ENCODE assay signal across 15 cellular contexts in the genomic region with DNA sequence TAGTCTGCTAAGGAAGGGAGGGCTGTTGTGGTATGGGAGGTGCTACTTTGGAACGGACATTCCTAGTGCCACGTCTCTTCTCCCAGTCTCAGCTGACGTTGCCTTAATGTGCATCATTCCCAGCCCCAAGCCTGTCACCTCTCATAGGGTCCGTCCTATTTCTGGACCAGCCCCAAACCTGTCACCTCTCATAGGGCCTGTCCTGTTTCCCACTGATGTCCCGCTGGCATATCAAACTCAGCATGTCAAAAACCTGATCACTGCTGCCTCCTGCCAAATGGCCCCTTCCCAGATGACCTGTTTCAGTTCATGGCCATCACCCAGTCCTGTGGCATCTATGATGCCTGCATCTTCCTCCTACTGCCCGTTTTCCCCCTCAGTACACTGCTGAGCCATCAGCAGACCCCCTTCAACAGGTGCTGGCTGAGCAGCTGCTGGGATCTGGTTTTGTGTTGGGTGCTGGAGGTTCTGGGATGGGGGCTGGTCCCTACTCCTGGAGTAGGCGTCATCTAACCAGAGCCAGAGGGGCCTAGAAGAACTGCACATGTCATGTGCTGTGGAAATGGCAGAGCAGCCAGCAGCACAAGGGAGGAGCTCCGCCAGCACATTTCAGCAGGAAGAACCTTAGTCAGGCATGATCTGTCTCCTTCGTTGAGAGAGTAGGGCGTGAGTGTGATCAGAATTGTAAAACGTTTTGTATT. TPM values are rescaled to one million over a fixed set of nuclear protein-coding genes. Genes with fewer than 3 reads are reported as not detected.
DNase-seq lines count a peak whose midpoint lies in the region; ATAC-seq and TF ChIP-seq lines count a peak whose summit lies in the region.
"Had no signal": no experiment of that assay in that cellular context is flagged by ENCODE, and none has a peak within 500 bp of the region (broad histone marks: within the 10 kb centered on the region; RNA-seq: fewer than 3 reads in every experiment).

No MANE protein-coding gene starts in this region.

- peaks cover 0 to 7% (median 0%) of the 10 kb centered on the region in 11 experiments; a peak in 4 of 22 replicates for H3K9me3 ChIP-seq in BLaER1 treated with 17β-estradiol and CSF1 and Interleukin-3, amounts not matched to agents 10 nM and 100 nM (replicated peaks in 1 of 11)
- H3K9me3 ChIP-seq in PC-3 (ENCODE audit: low read length) (no peaks in the 10 kb centered on the region), neural progenitor cell (ENCODE audit: low read depth) (no peaks in the 10 kb centered on the region)
- H3K9me3 ChIP-seq: lower lobe of right lung, vagina had no signal

- no peaks in the 10 kb centered on the region for H3K27me3 ChIP-seq in BLaER1 treated with 17β-estradiol and CSF1 and Interleukin-3, amounts not matched to agents 10 nM and 100 nM
- no peaks in the 10 kb centered on the region for H3K27me3 ChIP-seq in PC-3 (ENCODE audit: low read length)
- H3K27me3 ChIP-seq in neural progenitor cell = no peaks in the 10 kb centered on the region
- peaks cover 10% of the 10 kb centered on the region for H3K27me3 ChIP-seq in GM23338 (ENCODE audit: insufficient read depth)
- H3K27me3 ChIP-seq: vagina had no signal

- H3K27ac ChIP-seq in BLaER1 treated with 17β-estradiol and CSF1 and Interleukin-3, amounts not matched to agents 10 nM and 100 nM = no peak overlapping the region
- H3K27ac ChIP-seq in PC-3 (ENCODE audit: low read length) (no peak overlapping the region), neural progenitor cell (no peak overlapping the region), GM23338 (ENCODE audit: low read depth) (no peak overlapping the region)
- H3K27ac ChIP-seq: lower lobe of right lung, vagina had no signal

- H3K79me2 ChIP-seq in PC-3 (ENCODE audit: low read length) (peaks cover 82% of the 10 kb centered on the region), neural progenitor cell (ENCODE audit: low read depth) (peaks cover 53% of the 10 kb centered on the region), GM23338 (replicated peaks; ENCODE audit: insufficient read depth) (peaks cover 62% of the 10 kb centered on the region)

- H4K20me1 ChIP-seq in BLaER1 treated with 17β-estradiol and CSF1 and Interleukin-3, amounts not matched to agents 10 nM and 100 nM = peaks cover 0 to 55% (median 31%) of the 10 kb centered on the region in 11 experiments; a peak in 19 of 22 replicates
- H4K20me1 ChIP-seq in PC-3 (ENCODE audit: low read length) (no peaks in the 10 kb centered on the region; the same call in 1 of the 2 replicates), neural progenitor cell (ENCODE audit: low read depth) (peaks cover 39% of the 10 kb centered on the region), GM23338 (replicated peaks; ENCODE audit: insufficient read depth) (peaks cover 36% of the 10 kb centered on the region)

- H3K9me3 Mint-ChIP-seq in glutamatergic neuron (ENCODE audit: unreplicated experiment) (peaks cover 13% of the 10 kb centered on the region), neural progenitor cell (peaks cover 2% of the 10 kb centered on the region), GM23338 (no peaks in the 10 kb centered on the region)

- peaks cover 45 to 67% (median 51%) of the 10 kb centered on the region in 10 experiments for H3K4me1 ChIP-seq in BLaER1 treated with 17β-estradiol and CSF1 and Interleukin-3, amounts not matched to agents 10 nM and 100 nM
- H3K4me1 ChIP-seq in PC-3 (ENCODE audit: insufficient read depth, low read length) = peaks cover 39% of the 10 kb centered on the region
- H3K4me1 ChIP-seq in neural progenitor cell = peaks cover 19% of the 10 kb centered on the region
- peaks cover 13% of the 10 kb centered on the region for H3K4me1 ChIP-seq in GM23338 (ENCODE audit: insufficient read depth)

- H3K9me2 ChIP-seq in PC-3 (replicated peaks; ENCODE audit: low read length) (no peaks in the 10 kb centered on the region), GM23338 (ENCODE audit: insufficient read depth) (no peaks in the 10 kb centered on the region)

- H3K4me3 Mint-ChIP-seq in glutamatergic neuron (ENCODE audit: unreplicated experiment) (peak overlapping the region; percentile 80), neural progenitor cell (no peak overlapping the region), GM23338 (no peak overlapping the region)

- H3K27me3 Mint-ChIP-seq in glutamatergic neuron (ENCODE audit: unreplicated experiment) = peaks cover 18% of the 10 kb centered on the region
- H3K27me3 Mint-ChIP-seq in neural progenitor cell (ENCODE audit: insufficient read depth, low read depth) = peaks cover 4% of the 10 kb centered on the region
- H3K27me3 Mint-ChIP-seq in GM23338 (ENCODE audit: insufficient read depth, low read depth, poor library complexity) = peaks cover 4% of the 10 kb centered on the region

- POLR2A ChIA-PET in PC-3 (lab: Charles Lee; ENCODE audit: unreplicated experiment) = interaction anchor here (0.7 kb wide), 1 partner anchor 49 kb away, joined by 3 read pairs; a partner anchor contains a TSS

- CTCF ChIA-PET in PC-3 (lab: Charles Lee) = interaction anchor here (0.6 kb wide), 1 partner anchor 20 kb away, joined by 5 read pairs; no protein-coding TSS in a partner anchor

- no peaks in the 10 kb centered on the region for H3F3A ChIP-seq in PC-3 (ENCODE audit: low read length, unreplicated experiment)
- peaks cover 3% of the 10 kb centered on the region for H3F3A ChIP-seq in neural progenitor cell (ENCODE audit: low read depth)
- H3F3A ChIP-seq in GM23338 (replicated peaks; ENCODE audit: low read depth) = 0 out of 2 replicates have a peak, but pooled peaks cover 2% of the 10 kb centered on the region

- BruUV-seq in PC-3 (replicated peaks; lab: Mats Ljungman, UMichigan) = no TSS peak

- H3K4me2 ChIP-seq in BLaER1 treated with 17β-estradiol and CSF1 and Interleukin-3, amounts not matched to agents 10 nM and 100 nM = peak overlapping the region in 9 of 11 experiments; percentile 19 to 100 (median 26); a peak in 14 of 22 replicates
- 0 out of 2 replicates have a peak overlapping the region, but pooled peaks have one; percentile 11 for H3K4me2 ChIP-seq in PC-3 (ENCODE audit: low read length)
- no peak overlapping the region for H3K4me2 ChIP-seq in neural progenitor cell
- no peak overlapping the region; the same call in 1 of the 2 replicates for H3K4me2 ChIP-seq in GM23338

- H3K36me3 Mint-ChIP-seq in glutamatergic neuron (ENCODE audit: unreplicated experiment) (no peaks in the 10 kb centered on the region), neural progenitor cell (no peaks in the 10 kb centered on the region), GM23338 (ENCODE audit: low read depth) (no peaks in the 10 kb centered on the region)

- DNase-seq in PC-3 (no peak), glutamatergic neuron (no peak), neural progenitor cell (ENCODE audit: low spot score) (peak; percentile 33), NCI-H2081 treated with DMSO at 0.1 percent for 48 hours (lab: John Stamatoyannopoulos, UW) (no peak), GM23338 (ENCODE audit: low spot score) (no peak), NOMO-1 (lab: John Stamatoyannopoulos, UW; ENCODE audit: unreplicated experiment in 2 of 2) (no peak)
- no peak for DNase-seq in stimulated activated CD4-positive, alpha-beta T cell treated with anti-CD3 and anti-CD28 coated beads, Interleukin-1b, Interleukin-23, amount 100 ng/mL, for 48 hours
- DNase-seq: activated naive CD4-positive, alpha-beta T cell treated with Interleukin-2 at 50 U/mL for 16 hours; GF-D8; lower lobe of right lung; NCI-H69; SHP77 treated with DMSO at 0.1 percent for 48 hours had no signal

- H3K4me1 Mint-ChIP-seq in glutamatergic neuron (ENCODE audit: low read depth, unreplicated experiment) = peaks cover 53% of the 10 kb centered on the region
- H3K4me1 Mint-ChIP-seq in neural progenitor cell = peaks cover 27% of the 10 kb centered on the region
- H3K4me1 Mint-ChIP-seq in GM23338 = peaks cover 27% of the 10 kb centered on the region

- ATAC-seq in PC-3 (no peak), GM23338 (no peak)
- ATAC-seq: K562, lower lobe of right lung had no signal

- H3K9ac ChIP-seq in BLaER1 treated with 17β-estradiol and CSF1 and Interleukin-3, amounts not matched to agents 10 nM and 100 nM = no peak overlapping the region
- H3K9ac ChIP-seq in PC-3 (ENCODE audit: low read length) (no peak overlapping the region), neural progenitor cell (no peak overlapping the region)

- H2AFZ ChIP-seq in PC-3 (ENCODE audit: low read length) (no peak overlapping the region), neural progenitor cell (replicated peaks) (no peak overlapping the region), GM23338 (no peak overlapping the region)

- TF ChIP-seq CTCF in PC-3 (conservative IDR thresholded peaks at IDR 0.05; ENCODE audit: low read depth, low read length) (no peak), glutamatergic neuron (IDR thresholded peaks at IDR 0.05; ENCODE audit: partially characterized antibody, unreplicated experiment) (no peak), neural progenitor cell (IDR thresholded peaks at IDR 0.05) (no peak), GM23338 (conservative IDR thresholded peaks at IDR 0.05; ENCODE audit: low read depth in 2 of 2) (no peak)

- intact Hi-C loops in PC-3 (cut with micrococcal nuclease) = loop anchor here (5.0 to 10.0 kb wide), 3 partner anchors 33 to 207 kb away; a partner anchor contains a TSS

- no peak overlapping the region for H3K4me3 ChIP-seq in BLaER1 treated with 17β-estradiol and CSF1 and Interleukin-3, amounts not matched to agents 10 nM and 100 nM
- no peak overlapping the region for H3K4me3 ChIP-seq in PC-3 (ENCODE audit: low read length)
- no peak overlapping the region for H3K4me3 ChIP-seq in neural progenitor cell
- no peak overlapping the region for H3K4me3 ChIP-seq in GM23338
- H3K4me3 ChIP-seq: K562, lower lobe of right lung, vagina had no signal

- peaks cover 0 to 16% (median 7%) of the 10 kb centered on the region in 11 experiments; a peak in 10 of 22 replicates for H3K36me3 ChIP-seq in BLaER1 treated with 17β-estradiol and CSF1 and Interleukin-3, amounts not matched to agents 10 nM and 100 nM
- H3K36me3 ChIP-seq in PC-3 (ENCODE audit: low read depth, low read length) (peaks cover 5% of the 10 kb centered on the region; the same call in 1 of the 2 replicates), neural progenitor cell (no peaks in the 10 kb centered on the region), GM23338 (ENCODE audit: insufficient read depth) (no peaks in the 10 kb centered on the region)
- H3K36me3 ChIP-seq: lower lobe of right lung, vagina had no signal

- H3K27ac Mint-ChIP-seq in glutamatergic neuron (ENCODE audit: unreplicated experiment) (peak overlapping the region; percentile 93), neural progenitor cell (no peak overlapping the region), GM23338 (no peak overlapping the region)

RNA-seq across cellular contexts. Expression of a gene that starts 3.3 kb away (rescaled TPM):
- total RNA-seq in PC-3 (2014; rRNA removed) = 122 and 150 TPM in 2 replicates
- 191 TPM for total RNA-seq in glutamatergic neuron (ENCODE audit: unreplicated experiment)
- 32.3 and 60.1 TPM in 2 replicates for total RNA-seq in neural progenitor cell (ENCODE audit: low replicate concordance)
- total RNA-seq in GM23338 (2014; rRNA removed; shearing (Covaris generic)) = 45.9 TPM in 2 replicates
- 19.0 and 19.3 TPM in 2 replicates for polyA plus RNA-seq in GM23338 (2016; fragmentation: Nextera tagmentation; extraction: Ambion mirVana)

RNA-seq across cellular contexts. Expression of a gene that starts 49.1 kb away (rescaled TPM):
- 216 and 245 TPM in 2 replicates for total RNA-seq in PC-3 (2014; rRNA removed)
- 295 TPM for total RNA-seq in glutamatergic neuron (ENCODE audit: unreplicated experiment)
- total RNA-seq in neural progenitor cell (ENCODE audit: low replicate concordance) = 40.9 and 76.7 TPM in 2 replicates
- 61.9 and 64.0 TPM in 2 replicates for total RNA-seq in GM23338 (2014; rRNA removed; shearing (Covaris generic))
- polyA plus RNA-seq in GM23338 (2016; fragmentation: Nextera tagmentation; extraction: Ambion mirVana) = 15.6 and 15.9 TPM in 2 replicates

Comparison
In these comparisons a context has a peak if more than half of its experiments do, and no peak if none do; other contexts are left out.
1. H3K4me2 ChIP-seq: peak in BLaER1 treated with 17β-estradiol and CSF1 and Interleukin-3, amounts not matched to agents 10 nM and 100 nM (9 of 11) and PC-3 (single experiment); none in neural progenitor cell (single experiment) and GM23338 (single experiment).